In the genomic region with DNA sequence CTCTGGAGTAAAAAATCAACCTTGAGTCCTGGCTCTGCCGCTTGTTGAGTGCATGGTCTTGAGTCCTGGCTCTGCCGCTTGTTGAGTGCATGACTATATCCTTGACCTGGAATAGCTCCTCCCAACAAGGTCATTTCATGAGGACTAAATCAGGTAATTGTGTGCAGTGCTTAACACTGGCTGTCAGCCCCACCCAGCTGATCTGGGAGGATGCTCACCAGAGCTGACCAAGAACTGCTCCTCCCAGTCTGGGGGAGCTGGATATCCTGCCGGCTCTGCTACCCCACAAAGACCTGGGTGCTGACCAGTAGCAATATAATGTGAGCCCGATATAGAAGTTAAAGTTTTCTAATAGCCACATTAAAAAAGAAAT, we compare ENCODE assay signal across 21 cellular contexts. TPM values are rescaled to one million over a fixed set of nuclear protein-coding genes. Genes with fewer than 3 reads are reported as not detected.
"Had no signal": no experiment of that assay in that cellular context is flagged by ENCODE, and none has a peak within 500 bp of the region (broad histone marks: within the 10 kb centered on the region; RNA-seq: fewer than 3 reads in every experiment).

No MANE protein-coding gene starts in this region.

- H3K9me3 ChIP-seq: Peyer's patch had no signal

- ATAC-seq: activated naive CD4-positive, alpha-beta T cell treated with anti-CD3 and anti-CD28 coated beads, Interleukin-2, amount 50 U/mL, for 72 hours; activated naive CD8-positive, alpha-beta T cell treated with anti-CD3 and anti-CD28 coated beads, Interleukin-2, amount 50 U/mL, for 24 hours; T-helper 17 cell had no signal

- H3K27ac ChIP-seq: Peyer's patch, RWPE1 had no signal

- H3K4me1 ChIP-seq: Peyer's patch had no signal

- DNase-seq: activated CD4-positive, alpha-beta T cell treated with anti-CD3 and anti-CD28 coated beads, Interleukin-2, amount 50 U/mL, for 4 hours; activated CD4-positive, CD25-positive, alpha-beta regulatory T cell treated with anti-CD3 and anti-CD28 coated beads, Interleukin-2, amount 50 U/mL, for 72 hours; activated effector memory CD4-positive, alpha-beta T cell treated with anti-CD3 and anti-CD28 coated beads, Interleukin-2, amount 50 U/mL, for 16 hours; activated naive CD4-positive, alpha-beta T cell treated with Interleukin-2 at 50 U/mL for 16 hours; activated naive CD8-positive, alpha-beta T cell treated with anti-CD3 and anti-CD28 coated beads, Interleukin-2, amount 50 U/mL, for 24 hours; activated T-cell treated with anti-CD3 and anti-CD28 coated beads, Interleukin-2, amount 50 U/mL, for 24 hours; cerebellar nuclear complex; NCI-H1092; NCI-H1930; NCI-H2171; NCI-H345; NCI-H510A; NCI-H526 treated with DMSO at 0.1 percent for 48 hours; NK-92 treated with Interleukin-12 subunit alpha and Interleukin-12 subunit beta, amount 100 ng/mL, for 24 hours; SHP77 treated with DMSO at 0.1 percent for 48 hours; T-helper 17 cell; T-helper 9 cell had no signal

- H3K4me3 ChIP-seq: Peyer's patch had no signal

- H3K27me3 ChIP-seq: Peyer's patch had no signal

RNA-seq across cellular contexts. Expression of a gene that starts 20.7 kb away (rescaled TPM):
- total RNA-seq: SK-MEL-5 had no signal
